ENCODE assay signal across 12 cellular contexts in genomic region chr13:30318026-30318425, GRCh38.
"Had no signal": no experiment of that assay in that cellular context is flagged by ENCODE, and none has a peak within 500 bp of the region (broad histone marks: within the 10 kb centered on the region; RNA-seq: fewer than 3 reads in every experiment).

No MANE protein-coding gene starts in this region.

- H3K9me3 Mint-ChIP-seq: activated B cell treated with CpG ODN at 0.5 μM for 24 hours; neural progenitor cell; stimulated activated memory B cell treated with anti-CD40 and anti-IgM and Interleukin-4, amounts not matched to agents 10 μg/mL and 1 μg/mL and 100 μg/mL, for 72 hours; T-helper 2 cell treated with Interferon-gamma antibody and Interleukin-4, amounts not matched to agents 5 μg/mL and 100 μg/mL, for 36 hours had no signal

- H3K27ac ChIP-seq: foreskin keratinocyte, neural progenitor cell had no signal

- H3K4me3 Mint-ChIP-seq: activated B cell treated with CpG ODN at 0.5 μM for 24 hours; neural progenitor cell; stimulated activated memory B cell treated with anti-CD40 and anti-IgM and Interleukin-4, amounts not matched to agents 10 μg/mL and 1 μg/mL and 100 μg/mL, for 72 hours; T-helper 2 cell treated with Interferon-gamma antibody and Interleukin-4, amounts not matched to agents 5 μg/mL and 100 μg/mL, for 36 hours had no signal

- H3K27me3 ChIP-seq: foreskin keratinocyte, neural progenitor cell, tibial nerve had no signal

- ATAC-seq: foreskin keratinocyte; stimulated activated memory B cell treated with anti-CD40 and anti-IgM and Interleukin-4, amounts not matched to agents 10 μg/mL and 1 μg/mL and 100 μg/mL, for 72 hours had no signal

- H3K36me3 ChIP-seq: neural progenitor cell had no signal

- H3K27ac Mint-ChIP-seq: activated B cell treated with CpG ODN at 0.5 μM for 24 hours; neural progenitor cell; stimulated activated memory B cell treated with anti-CD40 and anti-IgM and Interleukin-4, amounts not matched to agents 10 μg/mL and 1 μg/mL and 100 μg/mL, for 72 hours; T-helper 2 cell treated with Interferon-gamma antibody and Interleukin-4, amounts not matched to agents 5 μg/mL and 100 μg/mL, for 36 hours had no signal

- H3K9me3 ChIP-seq: tibial nerve had no signal

- DNase-seq: activated B cell treated with CpG ODN at 0.5 μM for 24 hours; activated CD4-positive, alpha-beta T cell treated with anti-CD3 and anti-CD28 coated beads for 48 hours; aorta; foreskin keratinocyte; glutamatergic neuron; kidney glomerular epithelial cell; stimulated activated CD4-positive, alpha-beta T cell treated with anti-CD3 and anti-CD28 coated beads, Interleukin-2, amount 100 ng/mL, for 48 hours had no signal

- H3K4me1 ChIP-seq: foreskin keratinocyte had no signal

- H3K9ac ChIP-seq: neural progenitor cell had no signal

- H3K4me2 ChIP-seq: neural progenitor cell had no signal

- FAIRE-seq: colon had no signal

- H3K27me3 Mint-ChIP-seq: activated B cell treated with CpG ODN at 0.5 μM for 24 hours; stimulated activated memory B cell treated with anti-CD40 and anti-IgM and Interleukin-4, amounts not matched to agents 10 μg/mL and 1 μg/mL and 100 μg/mL, for 72 hours had no signal

- H3K4me3 ChIP-seq: neural progenitor cell, tibial nerve had no signal
